In genomic region chr1:16713480-16713879, GRCh38 we compare ENCODE assay signal across 3 cellular contexts. TPM values are rescaled to one million over a fixed set of nuclear protein-coding genes. Genes with fewer than 3 reads are reported as not detected.
"Had no signal": no experiment of that assay in that cellular context is flagged by ENCODE, and none has a peak within 500 bp of the region (broad histone marks: within the 10 kb centered on the region; RNA-seq: fewer than 3 reads in every experiment).

No MANE protein-coding gene starts in this region.

RNA-seq across cellular contexts. Expression of gene RNU1-4, which starts 26.8 kb away (rescaled TPM):
- total RNA-seq: HT1080 had no signal
- polyA plus RNA-seq: IgD-negative memory B cell, IMR-90 had no signal

RNA-seq across cellular contexts. Expression of gene RNU1-3, which starts 46.7 kb away (rescaled TPM):
- total RNA-seq: HT1080 had no signal
- polyA plus RNA-seq: IgD-negative memory B cell, IMR-90 had no signal
